In the genomic region with DNA sequence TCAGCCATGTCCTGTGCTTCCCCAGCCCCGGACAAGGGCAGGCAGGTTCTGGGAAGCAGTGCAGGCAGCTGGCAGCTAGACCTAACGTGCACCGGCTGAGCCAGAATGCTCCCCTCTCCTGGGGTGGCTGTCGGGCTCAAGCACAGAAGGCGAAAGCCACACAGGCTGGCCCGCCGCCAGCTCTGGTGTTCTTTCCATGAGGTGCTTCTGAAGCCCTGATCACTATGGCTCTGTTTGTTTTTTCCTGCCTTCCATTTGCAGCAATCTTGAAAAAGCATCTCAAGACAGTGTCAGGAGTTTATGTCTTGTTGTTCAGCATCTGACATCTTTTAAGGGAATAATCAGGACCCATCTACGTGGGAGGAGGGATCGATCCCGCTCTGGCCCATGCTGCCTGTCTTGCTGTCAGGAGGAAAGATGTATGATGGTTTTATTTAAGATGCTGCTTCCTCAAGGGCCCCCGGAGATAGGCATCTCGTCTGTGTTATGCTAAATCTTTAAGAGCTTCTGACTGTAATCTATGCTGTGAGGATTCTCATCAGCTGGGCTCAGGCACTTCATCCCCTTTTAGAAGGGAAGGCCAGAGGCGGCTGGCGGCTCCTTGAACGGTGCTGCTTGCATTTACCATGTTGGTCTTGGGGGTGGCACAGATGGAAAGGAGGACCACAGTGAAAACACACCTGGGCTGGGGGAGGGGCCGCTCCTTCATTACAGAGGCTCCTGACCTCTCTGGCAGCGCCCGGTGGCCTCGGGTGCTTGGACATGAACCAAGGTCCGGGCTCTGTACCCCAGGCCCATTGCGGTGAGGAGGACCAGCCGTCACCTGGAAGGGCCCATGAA, we compare ENCODE assay signal across 20 cellular contexts.
DNase-seq lines count a peak whose midpoint lies in the region; TF ChIP-seq lines count a peak whose summit lies in the region.
"Had no signal": no experiment of that assay in that cellular context is flagged by ENCODE, and none has a peak within 500 bp of the region (broad histone marks: within the 10 kb centered on the region; RNA-seq: fewer than 3 reads in every experiment).

No MANE protein-coding gene starts in this region.

- H3K36me3 ChIP-seq in mammary epithelial cell (ENCODE audit: insufficient read depth, low read length) = no peaks in the 10 kb centered on the region
- no peaks in the 10 kb centered on the region for H3K36me3 ChIP-seq in osteoblast (ENCODE audit: insufficient read depth, low read length)
- H3K36me3 ChIP-seq: breast epithelium, esophagus muscularis mucosa, pancreas had no signal

- CTCF ChIA-PET in MCF 10A (lab: Yijun Ruan, JAX) = no interaction called here
- CTCF ChIA-PET in mammary epithelial cell (lab: Charles Lee; ENCODE audit: low non-redundant PET) = no interaction called here

- H3K4me1 ChIP-seq in mammary epithelial cell (ENCODE audit: insufficient read depth, low read length) = no peaks in the 10 kb centered on the region
- H3K4me1 ChIP-seq in osteoblast (ENCODE audit: insufficient read depth, low read length) = no peaks in the 10 kb centered on the region
- H3K4me1 ChIP-seq: breast epithelium, pancreas had no signal

- POLR2A ChIA-PET in MCF 10A (lab: Yijun Ruan, JAX) = interaction anchor here (0.6 kb wide), 1 partner anchor 94 kb away, joined by 4 read pairs; no protein-coding TSS in a partner anchor

- peaks cover 27% of the 10 kb centered on the region for H3K27me3 Mint-ChIP-seq in MCF 10A (ENCODE audit: insufficient read depth, unreplicated experiment)
- H3K27me3 Mint-ChIP-seq in activated naive CD8-positive, alpha-beta T cell treated with anti-CD3 and anti-CD28 coated beads for 36 hours = peaks cover 3% of the 10 kb centered on the region

- BruUV-seq in MCF 10A (replicated peaks; lab: Mats Ljungman, UMichigan) = no TSS peak
- no TSS peak for BruUV-seq in mammary epithelial cell (replicated peaks; lab: Mats Ljungman, UMichigan)

- no peak overlapping the region for H3K9ac ChIP-seq in mammary epithelial cell (ENCODE audit: insufficient read depth, low read length)
- H3K9ac ChIP-seq: GM23248, KMS-11 had no signal

- H3K79me2 ChIP-seq in mammary epithelial cell (ENCODE audit: insufficient read depth, low read length) = no peaks in the 10 kb centered on the region
- no peaks in the 10 kb centered on the region for H3K79me2 ChIP-seq in osteoblast (ENCODE audit: insufficient read depth, low read length)

- H4K20me1 ChIP-seq in mammary epithelial cell (ENCODE audit: insufficient read depth, low read length) (no peaks in the 10 kb centered on the region), osteoblast (ENCODE audit: insufficient read depth, low read length) (no peaks in the 10 kb centered on the region)

- H3K4me2 ChIP-seq in mammary epithelial cell (ENCODE audit: insufficient read depth, low read depth, low read length) (no peak overlapping the region), osteoblast (ENCODE audit: insufficient read depth, low read length) (no peak overlapping the region)
- H3K4me2 ChIP-seq: KMS-11 had no signal

- no peaks in the 10 kb centered on the region for H3K36me3 Mint-ChIP-seq in MCF 10A (ENCODE audit: insufficient read depth, unreplicated experiment)
- no peaks in the 10 kb centered on the region for H3K36me3 Mint-ChIP-seq in activated naive CD8-positive, alpha-beta T cell treated with anti-CD3 and anti-CD28 coated beads for 36 hours

- H3K4me3 ChIP-seq in mammary epithelial cell (replicated peaks in 1 of 3; ENCODE audit: insufficient read depth in 1 of 3, low read depth in 2 of 3, low read length in 3 of 3) (no peak overlapping the region), osteoblast (ENCODE audit: insufficient read depth, low read length) (no peak overlapping the region)
- H3K4me3 ChIP-seq: breast epithelium, esophagus muscularis mucosa, GM23248, pancreas had no signal

- no peak overlapping the region for H3K27ac Mint-ChIP-seq in MCF 10A (ENCODE audit: low read depth, unreplicated experiment)
- H3K27ac Mint-ChIP-seq in activated naive CD8-positive, alpha-beta T cell treated with anti-CD3 and anti-CD28 coated beads for 36 hours = no peak overlapping the region
- H3K27ac Mint-ChIP-seq: activated CD8-positive, alpha-beta T cell treated with anti-CD3 and anti-CD28 coated beads for 36 hours; T-helper 17 cell had no signal

- no peak overlapping the region for H2AFZ ChIP-seq in mammary epithelial cell (ENCODE audit: low read depth, low read length)
- no peak overlapping the region for H2AFZ ChIP-seq in osteoblast (ENCODE audit: low read length)
- H2AFZ ChIP-seq: GM23248 had no signal

- H3K27ac ChIP-seq in mammary epithelial cell (ENCODE audit: insufficient read depth, low read depth, low read length) = no peak overlapping the region
- no peak overlapping the region for H3K27ac ChIP-seq in osteoblast (ENCODE audit: low read depth, low read length)
- H3K27ac ChIP-seq: breast epithelium, esophagus muscularis mucosa, GM23248, HL-60, KMS-11, pancreas had no signal

- in situ Hi-C loops in mammary epithelial cell (cut with MboI; ENCODE audit: low sequenced_read_pairs in 2 of 2) = no loop called here

- no peaks in the 10 kb centered on the region for H3K27me3 ChIP-seq in mammary epithelial cell (ENCODE audit: insufficient read depth, low read length)
- no peaks in the 10 kb centered on the region for H3K27me3 ChIP-seq in osteoblast (ENCODE audit: insufficient read depth, low read length)
- H3K27me3 ChIP-seq: pancreas had no signal

- H3K4me3 Mint-ChIP-seq in MCF 10A (ENCODE audit: unreplicated experiment) = no peak overlapping the region
- no peak overlapping the region for H3K4me3 Mint-ChIP-seq in activated naive CD8-positive, alpha-beta T cell treated with anti-CD3 and anti-CD28 coated beads for 36 hours
- H3K4me3 Mint-ChIP-seq: activated CD8-positive, alpha-beta T cell treated with anti-CD3 and anti-CD28 coated beads for 36 hours; T-helper 17 cell had no signal

- no peaks in the 10 kb centered on the region for H3K9me3 Mint-ChIP-seq in MCF 10A (ENCODE audit: unreplicated experiment)
- no peaks in the 10 kb centered on the region for H3K9me3 Mint-ChIP-seq in activated naive CD8-positive, alpha-beta T cell treated with anti-CD3 and anti-CD28 coated beads for 36 hours
- H3K9me3 Mint-ChIP-seq: activated CD8-positive, alpha-beta T cell treated with anti-CD3 and anti-CD28 coated beads for 36 hours had no signal

- no peak for TF ChIP-seq CTCF in MCF 10A (IDR thresholded peaks at IDR 0.05; ENCODE audit: unreplicated experiment)
- TF ChIP-seq CTCF in mammary epithelial cell (conservative IDR thresholded peaks at IDR 0.05 in 1 of 2, IDR thresholded peaks at IDR 0.05 in 1 of 2; ENCODE audit: extremely low read depth in 1 of 2, insufficient read depth in 1 of 2, low read depth in 1 of 2, low read length in 2 of 2) = no peak
- TF ChIP-seq CTCF in osteoblast (IDR thresholded peaks at IDR 0.05; ENCODE audit: extremely low read depth, low read depth, low read length) = no peak

- no peaks in the 10 kb centered on the region for H3K4me1 Mint-ChIP-seq in MCF 10A (ENCODE audit: insufficient read depth, unreplicated experiment)
- H3K4me1 Mint-ChIP-seq in activated naive CD8-positive, alpha-beta T cell treated with anti-CD3 and anti-CD28 coated beads for 36 hours = peaks cover 3% of the 10 kb centered on the region

- DNase-seq in MCF 10A (ENCODE audit: unreplicated experiment) = peak; percentile 5
- no peak for DNase-seq in mammary epithelial cell
- peak; percentile 12 for DNase-seq in NCI-H2029 (lab: John Stamatoyannopoulos, UW)
- peak; percentile 41 for DNase-seq in astrocyte of the hippocampus (ENCODE audit: low read depth, low spot score)
- DNase-seq in osteoblast (ENCODE audit: insufficient read length, low spot score, missing footprints) = peak; percentile 64
- DNase-seq in activated naive CD8-positive, alpha-beta T cell treated with anti-CD3 and anti-CD28 coated beads for 36 hours = no peak
- DNase-seq in HuH-7 (ENCODE audit: low spot score) = no peak
- no peak for DNase-seq in NCI-H748 (lab: John Stamatoyannopoulos, UW; ENCODE audit: unreplicated experiment)
- DNase-seq: activated CD8-positive, alpha-beta T cell treated with anti-CD3 and anti-CD28 coated beads for 36 hours; GF-D8; GM23248; NCI-H1105; NCI-H526 treated with DMSO at 0.1 percent for 48 hours; stimulated activated CD4-positive, alpha-beta T cell treated with anti-CD3 and anti-CD28 coated beads, Interleukin-4, amount 100 ng/mL, for 24 hours; T-helper 17 cell had no signal

- intact Hi-C loops in MCF 10A (cut with micrococcal nuclease) = no loop called here
- intact Hi-C loops in mammary epithelial cell (cut with micrococcal nuclease) = no loop called here

- 72% methylated on average over 18 of the region's 22 CpGs for WGBS in mammary epithelial cell (ENCODE audit: low coverage, missing lambda C conversion rate)

- H3K9me3 ChIP-seq in mammary epithelial cell (replicated peaks; ENCODE audit: insufficient read depth, low read length) (peaks cover 32% of the 10 kb centered on the region), osteoblast (ENCODE audit: low read depth, low read length) (no peaks in the 10 kb centered on the region)
- H3K9me3 ChIP-seq: breast epithelium, esophagus muscularis mucosa, pancreas had no signal

- dilution Hi-C loops in mammary epithelial cell (cut with HindIII; ENCODE audit: low sequenced_read_pairs) = no loop called here

Comparison
In these comparisons a context has a peak if more than half of its experiments do, and no peak if none do; other contexts are left out.
1. DNase-seq: peak in MCF 10A (single experiment), NCI-H2029 (single experiment), astrocyte of the hippocampus (single experiment) and osteoblast (single experiment); none in mammary epithelial cell (single experiment), activated naive CD8-positive, alpha-beta T cell treated with anti-CD3 and anti-CD28 coated beads for 36 hours (single experiment), HuH-7 (single experiment) and NCI-H748 (single experiment).